In genomic region chr3:169591983-169592644, GRCh38 we compare ENCODE assay signal across 13 cellular contexts.
DNase-seq lines count a peak whose midpoint lies in the region; ATAC-seq and TF ChIP-seq lines count a peak whose summit lies in the region.
"Had no signal": no experiment of that assay in that cellular context is flagged by ENCODE, and none has a peak within 500 bp of the region (broad histone marks: within the 10 kb centered on the region; RNA-seq: fewer than 3 reads in every experiment).

No MANE protein-coding gene starts in this region.

- no peak overlapping the region for H3K9ac ChIP-seq in adipocyte (ENCODE audit: low read length)

- POLR2A ChIA-PET in HEK293 (lab: Yijun Ruan, JAX), result no interaction called here

- H3K27ac ChIP-seq in HEK293 (ENCODE audit: extremely low read depth, low read depth, low read length) (no peak overlapping the region), left lung (peak overlapping the region in 1 of 2 donors; percentile 30), WERI-Rb-1 (no peak overlapping the region)
- H3K27ac ChIP-seq: psoas muscle had no signal

- H3K9me3 ChIP-seq in HEK293 (ENCODE audit: control insufficient read depth, insufficient read depth, low read depth, low read length) (no peaks in the 10 kb centered on the region), adipocyte (ENCODE audit: control insufficient read depth, low read length) (no peaks in the 10 kb centered on the region), left lung (no peaks in the 10 kb centered on the region), WERI-Rb-1 (ENCODE audit: severe bottlenecking) (no peaks in the 10 kb centered on the region)
- H3K9me3 ChIP-seq: psoas muscle had no signal

- H3K4me3 ChIP-seq in HEK293 (ENCODE audit: low read depth, low read length), result no peak overlapping the region
- no peak overlapping the region for H3K4me3 ChIP-seq in adipocyte (ENCODE audit: low read length)
- H3K4me3 ChIP-seq in left lung, result no peak overlapping the region
- H3K4me3 ChIP-seq in WERI-Rb-1 (ENCODE audit: low read depth, low read length), result no peak overlapping the region
- H3K4me3 ChIP-seq: psoas muscle had no signal

- H3K36me3 ChIP-seq in HEK293 (ENCODE audit: control insufficient read depth in 2 of 2, insufficient read depth in 1 of 2, low read length in 2 of 2) (no peaks in the 10 kb centered on the region), adipocyte (ENCODE audit: control insufficient read depth, insufficient read depth, low read length, severe bottlenecking) (no peaks in the 10 kb centered on the region), left lung (no peaks in the 10 kb centered on the region), WERI-Rb-1 (no peaks in the 10 kb centered on the region)

- ATAC-seq in GM18511 (IDR thresholded peaks at IDR 0.05; ENCODE audit: unreplicated experiment) (peak; percentile 53), left lung (peak; percentile 81), HG03175 (IDR thresholded peaks at IDR 0.05; ENCODE audit: unreplicated experiment) (no peak)
- ATAC-seq: psoas muscle had no signal

- no peak for TF ChIP-seq CTCF in HEK293 (tag by site-specific recombination; IDR thresholded peaks at IDR 0.05)
- no peak for TF ChIP-seq CTCF in left lung (IDR thresholded peaks at IDR 0.05)
- no peak for TF ChIP-seq CTCF in WERI-Rb-1 (IDR thresholded peaks at IDR 0.05; ENCODE audit: low read depth, low read length)

- DNase-seq in adipocyte (ENCODE audit: low read depth), result peak; percentile 9
- DNase-seq in left lung, result no peak
- no peak for DNase-seq in HCEC 1CT
- DNase-seq in posterior vena cava (ENCODE audit: low spot score), result no peak
- DNase-seq in WERI-Rb-1, result no peak
- DNase-seq: GDM1; NCI-H2081 treated with DMSO at 0.1 percent for 48 hours; psoas muscle; stimulated activated CD4-positive, alpha-beta T cell treated with anti-CD3 and anti-CD28 coated beads, Interleukin-4, amount 100 ng/mL, for 24 hours; T-helper 9 cell had no signal

- H3K27me3 ChIP-seq in adipocyte (replicated peaks; ENCODE audit: control insufficient read depth, insufficient read depth, low read length) (no peaks in the 10 kb centered on the region), left lung (no peaks in the 10 kb centered on the region), WERI-Rb-1 (ENCODE audit: insufficient read depth, low read depth, severe bottlenecking) (no peaks in the 10 kb centered on the region)

- H3K4me1 ChIP-seq in HEK293 (ENCODE audit: control insufficient read depth, insufficient read depth, low read length), result peaks cover 3% of the 10 kb centered on the region; the same call in 1 of the 2 replicates
- no peaks in the 10 kb centered on the region for H3K4me1 ChIP-seq in adipocyte (ENCODE audit: control insufficient read depth, insufficient read depth, low read length)
- peaks cover 0 to 6% of the 10 kb centered on the region in 2 donors for H3K4me1 ChIP-seq in left lung
- H3K4me1 ChIP-seq: psoas muscle had no signal

- CTCF ChIA-PET in HEK293 (lab: Yijun Ruan, JAX), result interaction anchor here (0.6 kb wide), 1 partner anchor 74 kb away, joined by 3 read pairs; no protein-coding TSS in a partner anchor

- intact Hi-C loops in left lung (cut with DNase I), result no loop called here
- intact Hi-C loops in posterior vena cava (cut with DNase I), result no loop called here

TF ChIP-seq in HEK293, 187 proteins besides CTCF, POLR2A, EP300 and RAD21 (continues in another document):
- no peak for TF ChIP-seq ZNF558 (tag by site-specific recombination; IDR thresholded peaks at IDR 0.05)
- no peak for TF ChIP-seq ZNF248 (tag by site-specific recombination; IDR thresholded peaks at IDR 0.05)
- TF ChIP-seq ZFHX2 (tag by site-specific recombination; conservative IDR thresholded peaks at IDR 0.05), result peak; percentile 80
- no peak for TF ChIP-seq ZNF324 (tag by site-specific recombination; IDR thresholded peaks at IDR 0.05)
- no peak for TF ChIP-seq ELK4 (IDR thresholded peaks at IDR 0.05; ENCODE audit: borderline replicate concordance, low read depth, low read length)
- TF ChIP-seq SCRT2 (tag by site-specific recombination; IDR thresholded peaks at IDR 0.05), result no peak
- no peak for TF ChIP-seq ZNF510 (tag by site-specific recombination; IDR thresholded peaks at IDR 0.05; ENCODE audit: insufficient replicate concordance)
- no peak for TF ChIP-seq ZBTB26 (tag by site-specific recombination; optimal IDR thresholded peaks at IDR 0.05)
- no peak for TF ChIP-seq ZNF654 (tag by site-specific recombination; IDR thresholded peaks at IDR 0.05; ENCODE audit: low read depth)
- no peak for TF ChIP-seq GLI2 (tag by site-specific recombination; IDR thresholded peaks at IDR 0.05; ENCODE audit: borderline replicate concordance, low read depth)
- no peak for TF ChIP-seq IKZF3 (tag by site-specific recombination; IDR thresholded peaks at IDR 0.05)
- TF ChIP-seq ZNF292 (tag by site-specific recombination; IDR thresholded peaks at IDR 0.05; ENCODE audit: borderline replicate concordance, low read depth), result no peak
- TF ChIP-seq ZNF600 (tag by site-specific recombination; IDR thresholded peaks at IDR 0.05), result 0 out of 2 replicates have a peak, but pooled peaks have one; percentile 29
- peak; percentile 59; the same call in 1 of the 2 replicates for TF ChIP-seq EGR2 (tag by site-specific recombination; IDR thresholded peaks at IDR 0.05; ENCODE audit: low read depth)
- TF ChIP-seq, protein P1, sequence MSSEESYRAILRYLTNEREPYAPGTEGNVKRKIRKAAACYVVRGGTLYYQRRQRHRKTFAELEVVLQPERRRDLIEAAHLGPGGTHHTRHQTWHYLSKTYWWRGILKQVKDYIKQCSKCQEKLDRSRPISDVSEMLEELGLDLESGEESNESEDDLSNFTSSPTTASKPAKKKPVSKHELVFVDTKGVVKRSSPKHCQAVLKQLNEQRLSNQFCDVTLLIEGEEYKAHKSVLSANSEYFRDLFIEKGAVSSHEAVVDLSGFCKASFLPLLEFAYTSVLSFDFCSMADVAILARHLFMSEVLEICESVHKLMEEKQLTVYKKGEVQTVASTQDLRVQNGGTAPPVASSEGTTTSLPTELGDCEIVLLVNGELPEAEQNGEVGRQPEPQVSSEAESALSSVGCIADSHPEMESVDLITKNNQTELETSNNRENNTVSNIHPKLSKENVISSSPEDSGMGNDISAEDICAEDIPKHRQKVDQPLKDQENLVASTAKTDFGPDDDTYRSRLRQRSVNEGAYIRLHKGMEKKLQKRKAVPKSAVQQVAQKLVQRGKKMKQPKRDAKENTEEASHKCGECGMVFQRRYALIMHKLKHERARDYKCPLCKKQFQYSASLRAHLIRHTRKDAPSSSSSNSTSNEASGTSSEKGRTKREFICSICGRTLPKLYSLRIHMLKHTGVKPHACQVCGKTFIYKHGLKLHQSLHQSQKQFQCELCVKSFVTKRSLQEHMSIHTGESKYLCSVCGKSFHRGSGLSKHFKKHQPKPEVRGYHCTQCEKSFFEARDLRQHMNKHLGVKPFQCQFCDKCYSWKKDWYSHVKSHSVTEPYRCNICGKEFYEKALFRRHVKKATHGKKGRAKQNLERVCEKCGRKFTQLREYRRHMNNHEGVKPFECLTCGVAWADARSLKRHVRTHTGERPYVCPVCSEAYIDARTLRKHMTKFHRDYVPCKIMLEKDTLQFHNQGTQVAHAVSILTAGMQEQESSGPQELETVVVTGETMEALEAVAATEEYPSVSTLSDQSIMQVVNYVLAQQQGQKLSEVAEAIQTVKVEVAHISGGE (tag by site-specific recombination; conservative IDR thresholded peaks at IDR 0.05; ENCODE audit: low read depth), result no peak
- no peak for TF ChIP-seq TRIM28 (IDR thresholded peaks at IDR 0.05; ENCODE audit: borderline replicate concordance, low read length)
- TF ChIP-seq YY2 (tag by site-specific recombination; IDR thresholded peaks at IDR 0.05), result no peak
